ENCODE assay signal across 30 cellular contexts in genomic region chrX:133968109-133968508, GRCh38.
"Had no signal": no experiment of that assay in that cellular context is flagged by ENCODE, and none has a peak within 500 bp of the region (broad histone marks: within the 10 kb centered on the region; RNA-seq: fewer than 3 reads in every experiment).

No MANE protein-coding gene starts in this region.

- H3K4me1 Mint-ChIP-seq: activated CD4-positive, alpha-beta memory T cell treated with anti-CD3 and anti-CD28 coated beads, Interleukin-2, amount 10 ng/mL, durations not matched to agents 7 days and 5 days; activated naive CD8-positive, alpha-beta T cell treated with anti-CD3 and anti-CD28 coated beads for 36 hours; central memory CD8-positive, alpha-beta T cell had no signal

- ATAC-seq: activated naive CD8-positive, alpha-beta T cell treated with anti-CD3 and anti-CD28 coated beads, Interleukin-2, amount 50 U/mL, for 24 hours; activated T-cell treated with anti-CD3 and anti-CD28 coated beads, Interleukin-2, amount 50 U/mL, for 72 hours; esophagus mucosa had no signal

- FAIRE-seq: bronchial epithelial cell, frontal cortex had no signal

- H3K27ac ChIP-seq: adrenal gland, brain microvascular endothelial cell, coronary artery, dorsolateral prefrontal cortex had no signal

- H3K27me3 Mint-ChIP-seq: activated CD4-positive, alpha-beta T cell treated with anti-CD3 and anti-CD28 coated beads, Interleukin-2, amount 10 ng/mL, durations not matched to agents 7 days and 5 days; activated naive CD4-positive, alpha-beta T cell treated with anti-CD3 and anti-CD28 coated beads, Interleukin-2, amount 50 U/mL, for 24 hours; activated naive CD8-positive, alpha-beta T cell treated with anti-CD3 and anti-CD28 coated beads for 36 hours; activated naive CD8-positive, alpha-beta T cell treated with anti-CD3 and anti-CD28 coated beads, Interleukin-2, amount 50 U/mL, for 24 hours had no signal

- H3K4me3 Mint-ChIP-seq: activated CD4-positive, alpha-beta memory T cell treated with anti-CD3 and anti-CD28 coated beads, Interleukin-2, amount 10 ng/mL, durations not matched to agents 7 days and 5 days; activated CD4-positive, alpha-beta T cell treated with anti-CD3 and anti-CD28 coated beads, Interleukin-2, amount 10 ng/mL, durations not matched to agents 7 days and 5 days; activated naive CD4-positive, alpha-beta T cell treated with anti-CD3 and anti-CD28 coated beads, Interleukin-2, amount 50 U/mL, for 24 hours; activated naive CD8-positive, alpha-beta T cell treated with anti-CD3 and anti-CD28 coated beads for 36 hours; activated naive CD8-positive, alpha-beta T cell treated with anti-CD3 and anti-CD28 coated beads, Interleukin-2, amount 50 U/mL, for 24 hours; activated T-cell treated with anti-CD3 and anti-CD28 coated beads, Interleukin-2, amount 50 U/mL, for 24 hours; activated T-cell treated with anti-CD3 and anti-CD28 coated beads, Interleukin-2, amount 50 U/mL, for 72 hours; central memory CD8-positive, alpha-beta T cell; dendritic cell treated with granulocyte-macrophage colony-stimulating factor and Interleukin-4, amounts not matched to agents 40 ng/mL and 50 ng/mL, for 4 days had no signal

- H3K4me3 ChIP-seq: adrenal gland, coronary artery, dorsolateral prefrontal cortex had no signal

- H3K9me3 ChIP-seq: adrenal gland had no signal

- H3K36me3 Mint-ChIP-seq: activated naive CD4-positive, alpha-beta T cell treated with anti-CD3 and anti-CD28 coated beads, Interleukin-2, amount 50 U/mL, for 24 hours; activated naive CD8-positive, alpha-beta T cell treated with anti-CD3 and anti-CD28 coated beads for 36 hours had no signal

- DNase-seq: activated CD4-positive, alpha-beta memory T cell treated with anti-CD3 and anti-CD28 coated beads, Interleukin-2, amount 10 ng/mL, durations not matched to agents 7 days and 5 days; activated CD4-positive, alpha-beta T cell treated with anti-CD3 and anti-CD28 coated beads for 1 hour; activated CD4-positive, alpha-beta T cell treated with anti-CD3 and anti-CD28 coated beads for 4 hours; activated CD4-positive, alpha-beta T cell treated with anti-CD3 and anti-CD28 coated beads, Interleukin-2, amount 10 ng/mL, durations not matched to agents 7 days and 5 days; activated CD4-positive, alpha-beta T cell treated with anti-CD3 and anti-CD28 coated beads, Interleukin-2, amount 50 U/mL, for 4 hours; activated CD8-positive, alpha-beta memory T cell treated with anti-CD3 and anti-CD28 coated beads, Interleukin-2, amount 50 U/mL, for 48 hours; activated gamma-delta T cell; activated naive CD4-positive, alpha-beta T cell treated with Interleukin-2 at 50 U/mL for 16 hours; activated naive CD8-positive, alpha-beta T cell treated with anti-CD3 and anti-CD28 coated beads for 36 hours; activated naive CD8-positive, alpha-beta T cell treated with anti-CD3 and anti-CD28 coated beads, Interleukin-2, amount 50 U/mL, for 24 hours; activated T-cell treated with anti-CD3 and anti-CD28 coated beads for 4 hours; activated T-cell treated with anti-CD3 and anti-CD28 coated beads, Interleukin-2, amount 50 U/mL, for 24 hours; activated T-cell treated with anti-CD3 and anti-CD28 coated beads, Interleukin-2, amount 50 U/mL, for 72 hours; adrenal gland; amygdala; aorta; brain microvascular endothelial cell; dorsolateral prefrontal cortex; effector memory CD4-positive, alpha-beta T cell; endodermal cell; foreskin fibroblast; head of caudate nucleus; T-helper 2 cell had no signal

- H3K27ac Mint-ChIP-seq: activated CD4-positive, alpha-beta memory T cell treated with anti-CD3 and anti-CD28 coated beads, Interleukin-2, amount 10 ng/mL, durations not matched to agents 7 days and 5 days; activated CD4-positive, alpha-beta T cell treated with anti-CD3 and anti-CD28 coated beads, Interleukin-2, amount 10 ng/mL, durations not matched to agents 7 days and 5 days; activated naive CD4-positive, alpha-beta T cell treated with anti-CD3 and anti-CD28 coated beads, Interleukin-2, amount 50 U/mL, for 24 hours; activated naive CD8-positive, alpha-beta T cell treated with anti-CD3 and anti-CD28 coated beads for 36 hours; activated naive CD8-positive, alpha-beta T cell treated with anti-CD3 and anti-CD28 coated beads, Interleukin-2, amount 50 U/mL, for 24 hours; activated T-cell treated with anti-CD3 and anti-CD28 coated beads, Interleukin-2, amount 50 U/mL, for 24 hours; activated T-cell treated with anti-CD3 and anti-CD28 coated beads, Interleukin-2, amount 50 U/mL, for 72 hours; dendritic cell treated with granulocyte-macrophage colony-stimulating factor and Interleukin-4, amounts not matched to agents 40 ng/mL and 50 ng/mL, for 4 days had no signal

- H3K36me3 ChIP-seq: adrenal gland, brain microvascular endothelial cell had no signal

- H3K4me1 ChIP-seq: adrenal gland had no signal

- H3K9me3 Mint-ChIP-seq: activated CD4-positive, alpha-beta memory T cell treated with anti-CD3 and anti-CD28 coated beads, Interleukin-2, amount 10 ng/mL, durations not matched to agents 7 days and 5 days; activated CD4-positive, alpha-beta T cell treated with anti-CD3 and anti-CD28 coated beads, Interleukin-2, amount 10 ng/mL, durations not matched to agents 7 days and 5 days; activated naive CD4-positive, alpha-beta T cell treated with anti-CD3 and anti-CD28 coated beads, Interleukin-2, amount 50 U/mL, for 24 hours; activated naive CD8-positive, alpha-beta T cell treated with anti-CD3 and anti-CD28 coated beads for 36 hours; activated naive CD8-positive, alpha-beta T cell treated with anti-CD3 and anti-CD28 coated beads, Interleukin-2, amount 50 U/mL, for 24 hours; activated T-cell treated with anti-CD3 and anti-CD28 coated beads, Interleukin-2, amount 50 U/mL, for 24 hours; central memory CD8-positive, alpha-beta T cell; dendritic cell treated with granulocyte-macrophage colony-stimulating factor and Interleukin-4, amounts not matched to agents 40 ng/mL and 50 ng/mL, for 4 days; endodermal cell had no signal

- H3K27me3 ChIP-seq: brain microvascular endothelial cell had no signal
